1 cellular context compared by ENCODE assay signal in the genomic region with DNA sequence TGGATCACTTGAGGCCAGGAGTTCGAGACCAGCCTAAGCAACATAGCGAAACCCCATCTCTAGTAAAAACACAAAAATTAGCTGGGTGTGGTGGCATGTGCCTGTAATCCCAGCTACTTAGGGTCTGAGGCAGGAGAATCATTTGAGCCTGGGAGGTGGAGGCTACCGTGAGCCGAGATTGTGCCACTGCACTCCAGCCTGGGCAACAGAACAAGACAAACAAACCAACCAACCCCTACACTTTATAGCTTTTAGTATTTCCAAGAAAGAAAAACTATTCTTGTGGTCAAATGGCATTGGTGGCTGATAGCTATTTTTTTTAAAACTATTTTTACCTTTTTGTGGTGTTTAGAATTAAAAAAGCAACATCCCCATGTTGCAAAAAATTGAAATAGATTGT.
TF ChIP-seq lines count a peak whose summit lies in the region.

No MANE protein-coding gene starts in this region.

TF ChIP-seq in HepG2, 621 proteins besides CTCF, POLR2A, EP300 and RAD21:
- no peak for TF ChIP-seq ZSCAN12 (CRISPR knock-in tag; IDR thresholded peaks at IDR 0.05)
- TF ChIP-seq PCBP1 (IDR thresholded peaks at IDR 0.05; ENCODE audit: borderline replicate concordance, low read depth, low read length): no peak
- TF ChIP-seq, protein P1, sequence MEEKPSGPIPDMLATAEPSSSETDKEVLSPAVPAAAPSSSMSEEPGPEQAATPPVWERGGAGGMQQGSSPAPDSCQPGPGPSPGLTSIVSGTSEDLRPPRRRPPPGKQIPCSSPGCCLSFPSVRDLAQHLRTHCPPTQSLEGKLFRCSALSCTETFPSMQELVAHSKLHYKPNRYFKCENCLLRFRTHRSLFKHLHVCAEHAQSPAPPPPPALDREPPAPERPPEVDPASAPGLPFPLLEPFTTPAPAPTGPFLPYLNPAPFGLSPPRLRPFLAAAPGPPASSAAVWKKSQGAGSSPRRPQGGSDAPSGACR (CRISPR knock-in tag; IDR thresholded peaks at IDR 0.05): no peak
- TF ChIP-seq, protein P2, sequence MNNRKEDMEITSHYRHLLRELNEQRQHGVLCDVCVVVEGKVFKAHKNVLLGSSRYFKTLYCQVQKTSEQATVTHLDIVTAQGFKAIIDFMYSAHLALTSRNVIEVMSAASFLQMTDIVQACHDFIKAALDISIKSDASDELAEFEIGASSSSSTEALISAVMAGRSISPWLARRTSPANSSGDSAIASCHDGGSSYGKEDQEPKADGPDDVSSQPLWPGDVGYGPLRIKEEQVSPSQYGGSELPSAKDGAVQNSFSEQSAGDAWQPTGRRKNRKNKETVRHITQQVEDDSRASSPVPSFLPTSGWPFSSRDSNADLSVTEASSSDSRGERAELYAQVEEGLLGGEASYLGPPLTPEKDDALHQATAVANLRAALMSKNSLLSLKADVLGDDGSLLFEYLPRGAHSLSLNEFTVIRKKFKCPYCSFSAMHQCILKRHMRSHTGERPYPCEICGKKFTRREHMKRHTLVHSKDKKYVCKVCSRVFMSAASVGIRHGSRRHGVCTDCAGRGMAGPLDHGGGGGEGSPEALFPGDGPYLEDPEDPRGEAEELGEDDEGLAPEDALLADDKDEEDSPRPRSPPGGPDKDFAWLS (CRISPR knock-in tag; IDR thresholded peaks at IDR 0.05; ENCODE audit: borderline replicate concordance): no peak
- TF ChIP-seq, protein P3, sequence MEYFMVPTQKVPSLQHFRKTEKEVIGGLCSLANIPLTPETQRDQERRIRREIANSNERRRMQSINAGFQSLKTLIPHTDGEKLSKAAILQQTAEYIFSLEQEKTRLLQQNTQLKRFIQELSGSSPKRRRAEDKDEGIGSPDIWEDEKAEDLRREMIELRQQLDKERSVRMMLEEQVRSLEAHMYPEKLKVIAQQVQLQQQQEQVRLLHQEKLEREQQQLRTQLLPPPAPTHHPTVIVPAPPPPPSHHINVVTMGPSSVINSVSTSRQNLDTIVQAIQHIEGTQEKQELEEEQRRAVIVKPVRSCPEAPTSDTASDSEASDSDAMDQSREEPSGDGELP (IDR thresholded peaks at IDR 0.05; ENCODE audit: borderline replicate concordance, low read depth): no peak
- TF ChIP-seq, protein P4, sequence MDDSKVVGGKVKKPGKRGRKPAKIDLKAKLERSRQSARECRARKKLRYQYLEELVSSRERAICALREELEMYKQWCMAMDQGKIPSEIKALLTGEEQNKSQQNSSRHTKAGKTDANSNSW (CRISPR knock-in tag; IDR thresholded peaks at IDR 0.05; ENCODE audit: borderline replicate concordance): no peak
- TF ChIP-seq RELA (CRISPR knock-in tag; IDR thresholded peaks at IDR 0.05): no peak
- TF ChIP-seq, protein P5, sequence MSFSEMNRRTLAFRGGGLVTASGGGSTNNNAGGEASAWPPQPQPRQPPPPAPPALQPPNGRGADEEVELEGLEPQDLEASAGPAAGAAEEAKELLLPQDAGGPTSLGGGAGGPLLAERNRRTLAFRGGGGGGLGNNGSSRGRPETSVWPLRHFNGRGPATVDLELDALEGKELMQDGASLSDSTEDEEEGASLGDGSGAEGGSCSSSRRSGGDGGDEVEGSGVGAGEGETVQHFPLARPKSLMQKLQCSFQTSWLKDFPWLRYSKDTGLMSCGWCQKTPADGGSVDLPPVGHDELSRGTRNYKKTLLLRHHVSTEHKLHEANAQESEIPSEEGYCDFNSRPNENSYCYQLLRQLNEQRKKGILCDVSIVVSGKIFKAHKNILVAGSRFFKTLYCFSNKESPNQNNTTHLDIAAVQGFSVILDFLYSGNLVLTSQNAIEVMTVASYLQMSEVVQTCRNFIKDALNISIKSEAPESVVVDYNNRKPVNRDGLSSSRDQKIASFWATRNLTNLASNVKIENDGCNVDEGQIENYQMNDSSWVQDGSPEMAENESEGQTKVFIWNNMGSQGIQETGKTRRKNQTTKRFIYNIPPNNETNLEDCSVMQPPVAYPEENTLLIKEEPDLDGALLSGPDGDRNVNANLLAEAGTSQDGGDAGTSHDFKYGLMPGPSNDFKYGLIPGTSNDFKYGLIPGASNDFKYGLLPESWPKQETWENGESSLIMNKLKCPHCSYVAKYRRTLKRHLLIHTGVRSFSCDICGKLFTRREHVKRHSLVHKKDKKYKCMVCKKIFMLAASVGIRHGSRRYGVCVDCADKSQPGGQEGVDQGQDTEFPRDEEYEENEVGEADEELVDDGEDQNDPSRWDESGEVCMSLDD (CRISPR knock-in tag; IDR thresholded peaks at IDR 0.05; ENCODE audit: borderline replicate concordance): no peak
- TF ChIP-seq HNRNPL (IDR thresholded peaks at IDR 0.05; ENCODE audit: low read depth, low read length): no peak
- no peak for TF ChIP-seq ZNF790 (CRISPR knock-in tag; IDR thresholded peaks at IDR 0.05; ENCODE audit: borderline replicate concordance)
